21 cellular contexts compared by ENCODE assay signal in the genomic region with DNA sequence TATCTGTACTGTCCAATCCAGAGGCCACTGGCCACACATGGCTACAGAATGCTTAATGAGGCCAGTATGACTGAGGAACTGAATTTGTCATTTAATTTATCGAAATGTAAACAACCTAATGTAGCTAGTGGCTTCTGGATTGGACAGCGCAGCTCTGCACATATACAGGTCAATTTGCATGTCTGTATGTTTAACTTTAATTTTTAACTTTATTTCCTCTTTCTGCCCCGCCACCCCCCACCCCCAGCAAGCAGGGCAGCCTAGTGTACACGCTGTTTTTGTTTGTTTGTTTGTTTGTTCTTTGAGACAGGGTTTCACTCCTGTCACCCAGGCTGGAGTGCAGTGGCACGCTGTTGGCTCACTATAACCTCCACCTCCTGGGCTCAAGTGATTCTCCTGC. TPM values are rescaled to one million over a fixed set of nuclear protein-coding genes. Genes with fewer than 3 reads are reported as not detected.
DNase-seq lines count a peak whose midpoint lies in the region; ATAC-seq, FAIRE-seq and TF ChIP-seq lines count a peak whose summit lies in the region.
"Had no signal": no experiment of that assay in that cellular context is flagged by ENCODE, and none has a peak within 500 bp of the region (broad histone marks: within the 10 kb centered on the region; RNA-seq: fewer than 3 reads in every experiment).

No MANE protein-coding gene starts in this region.

- H3K79me2 ChIP-seq in OCI-LY3 (ENCODE audit: low read length), result no peaks in the 10 kb centered on the region

- H3K4me1 ChIP-seq in OCI-LY3 (ENCODE audit: low read length) (peaks cover 31% of the 10 kb centered on the region), upper lobe of right lung (no peaks in the 10 kb centered on the region)

- H3K4me3 ChIP-seq in OCI-LY3 (ENCODE audit: low read length), result 0 out of 2 replicates have a peak overlapping the region, but pooled peaks have one; percentile 25
- no peak overlapping the region for H3K4me3 ChIP-seq in upper lobe of right lung
- H3K4me3 ChIP-seq: MG63 had no signal

- ATAC-seq in HG02798 (IDR thresholded peaks at IDR 0.05; ENCODE audit: poor library complexity, unreplicated experiment), result peak; percentile 25
- no peak for ATAC-seq in upper lobe of right lung
- ATAC-seq: HepG2; natural killer cell treated with Interleukin-12 subunit alpha and Interleukin-12 subunit beta and Interleukin-15 and Interleukin-18, amount 100 ng/mL, for 72 hours had no signal

- FAIRE-seq in GM19239 (lab: Jason Lieb, UNC), result peak; percentile 77
- FAIRE-seq: HepG2, islet of Langerhans had no signal

- no peaks in the 10 kb centered on the region for H3K27me3 ChIP-seq in OCI-LY3 (ENCODE audit: low read depth, low read length)
- no peaks in the 10 kb centered on the region for H3K27me3 ChIP-seq in upper lobe of right lung
- H3K27me3 ChIP-seq: MG63 had no signal

- H3K36me3 ChIP-seq in OCI-LY3 (replicated peaks; ENCODE audit: low read depth, low read length) (peaks cover 28% of the 10 kb centered on the region), upper lobe of right lung (no peaks in the 10 kb centered on the region)

- no peaks in the 10 kb centered on the region for H4K20me1 ChIP-seq in OCI-LY3 (ENCODE audit: insufficient read depth, low read length)

- H3K9me3 ChIP-seq in OCI-LY3 (ENCODE audit: insufficient read depth, low read length), result peaks cover 12% of the 10 kb centered on the region
- peaks cover 6% of the 10 kb centered on the region for H3K9me3 ChIP-seq in upper lobe of right lung

- DNase-seq in GM19239 (ENCODE audit: insufficient read length, low spot score) (no peak), upper lobe of right lung (peak; percentile 16), cerebellum (ENCODE audit: low spot score) (no peak), kidney tubule cell (ENCODE audit: low spot score) (no peak)
- DNase-seq in activated CD4-positive, CD25-positive, alpha-beta regulatory T cell (lab: John Stamatoyannopoulos, UW), result no peak
- DNase-seq: activated CD4-positive, alpha-beta memory T cell treated with anti-CD3 and anti-CD28 coated beads for 36 hours; activated naive CD4-positive, alpha-beta T cell treated with anti-CD3 and anti-CD28 coated beads for 36 hours; AML-193; anterior cingulate cortex; Calu3; HCEC 1CT; MG63; NCI-H1694; NCI-H226; NK-92 treated with Interleukin-12 subunit alpha and Interleukin-12 subunit beta, amount 100 ng/mL, for 24 hours; stimulated activated CD4-positive, alpha-beta T cell treated with anti-CD3 and anti-CD28 coated beads, Interleukin-2, amount 100 ng/mL, for 48 hours had no signal

- TF ChIP-seq CTCF in OCI-LY3 (IDR thresholded peaks at IDR 0.05; ENCODE audit: low read depth, low read length), result no peak
- TF ChIP-seq CTCF in upper lobe of right lung (IDR thresholded peaks at IDR 0.05), result no peak

- no peak overlapping the region for H2AFZ ChIP-seq in OCI-LY3 (ENCODE audit: low read depth, low read length)

- intact Hi-C loops in upper lobe of right lung (cut with DNase I), result no loop called here

- H3K27ac ChIP-seq in OCI-LY3 (ENCODE audit: low read length) (peak overlapping the region; percentile 51; the same call in 1 of the 2 replicates), upper lobe of right lung (no peak overlapping the region)

- H3K9ac ChIP-seq in OCI-LY3 (ENCODE audit: low read length), result no peak overlapping the region

- H3K4me2 ChIP-seq in OCI-LY3 (ENCODE audit: low read length), result peak overlapping the region; percentile 61

RNA-seq across cellular contexts. Expression of gene ZSWIM9, which starts 15.5 kb away (rescaled TPM):
- 7.5 TPM for total RNA-seq in upper lobe of right lung
- 2.9 TPM for total RNA-seq in cerebellum

RNA-seq across cellular contexts. Expression of gene LIG1, which starts 15.9 kb away (rescaled TPM):
- 17.7 TPM for total RNA-seq in upper lobe of right lung
- 29.9 TPM for total RNA-seq in cerebellum
